19 cellular contexts compared by ENCODE assay signal in genomic region chr17:8391711-8392110, GRCh38. TPM values are rescaled to one million over a fixed set of nuclear protein-coding genes. Genes with fewer than 3 reads are reported as not detected.
DNase-seq lines count a peak whose midpoint lies in the region; ATAC-seq lines count a peak whose summit lies in the region.
"Had no signal": no experiment of that assay in that cellular context is flagged by ENCODE, and none has a peak within 500 bp of the region (broad histone marks: within the 10 kb centered on the region; RNA-seq: fewer than 3 reads in every experiment).

No MANE protein-coding gene starts in this region.

- H3K27ac ChIP-seq in SJCRH30, result no peak overlapping the region
- H3K27ac ChIP-seq: neutrophil, VCaP had no signal

- no peak overlapping the region for H3K4me3 ChIP-seq in H7 (ENCODE audit: insufficient read depth, low read depth, low read length)
- H3K4me3 ChIP-seq in SJCRH30, result no peak overlapping the region
- H3K4me3 ChIP-seq: skin epidermis had no signal

- no peaks in the 10 kb centered on the region for H3K27me3 ChIP-seq in H7 (ENCODE audit: control insufficient read depth, insufficient read depth, low read length)
- H3K27me3 ChIP-seq in SJCRH30, result no peaks in the 10 kb centered on the region

- H3K36me3 ChIP-seq in H7 (replicated peaks; ENCODE audit: control insufficient read depth, insufficient read depth, low read length) (no peaks in the 10 kb centered on the region), SJCRH30 (no peaks in the 10 kb centered on the region)
- H3K36me3 ChIP-seq: neutrophil had no signal

- DNase-seq in A172 (ENCODE audit: low spot score), result peak; percentile 54
- peak; percentile 56 for DNase-seq in H7
- peak; percentile 32 to 38 for DNase-seq in SJCRH30
- DNase-seq in glomerular visceral epithelial cell (ENCODE audit: extremely low spot score), result peak; percentile 24
- DNase-seq in H4 (ENCODE audit: low spot score), result no peak
- no peak for DNase-seq in NCI-H510A treated with DMSO at 0.1 percent for 48 hours (lab: John Stamatoyannopoulos, UW)
- DNase-seq in NCI-H524 (lab: John Stamatoyannopoulos, UW), result no peak
- DNase-seq: activated CD8-positive, alpha-beta T cell treated with anti-CD3 and anti-CD28 coated beads for 36 hours; central memory CD4-positive, alpha-beta T cell; effector memory CD8-positive, alpha-beta T cell; HCEC 1CT; NCI-H1105; NCI-H2227 treated with DMSO at 0.1 percent for 48 hours had no signal

- ATAC-seq in GM19467 (IDR thresholded peaks at IDR 0.05; ENCODE audit: unreplicated experiment), result no peak
- ATAC-seq: activated CD8-positive, alpha-beta T cell treated with anti-CD3 and anti-CD28 coated beads for 36 hours; effector memory CD8-positive, alpha-beta T cell had no signal

- peaks cover 4% of the 10 kb centered on the region for H3K4me1 ChIP-seq in SJCRH30

- no peaks in the 10 kb centered on the region for H3K9me3 ChIP-seq in SJCRH30 (replicated peaks)
- H3K9me3 ChIP-seq: neutrophil had no signal

RNA-seq across cellular contexts. Expression of gene RNF222, which starts 5.9 kb away (rescaled TPM):
- total RNA-seq in A172 (2014; rRNA removed; shearing (Covaris generic)), result not detected in 2 replicates
- not detected in 2 replicates for total RNA-seq in H7 (2014; rRNA removed; shearing (Covaris generic))
- total RNA-seq in SJCRH30 (2014; rRNA removed; shearing (Covaris generic)), result not detected in 2 replicates
- not detected in 2 replicates for total RNA-seq in H4 (2014; rRNA removed; shearing (Covaris generic))
- total RNA-seq: activated T-helper 1 cell treated with anti-CD3 and anti-CD28 coated beads, Interleukin-12 subunit alpha, Interleukin-12 subunit beta, Interleukin-2, Interleukin-4 antibody, amounts not matched to agents 30 ng/mL and 10 ng/mL and 1 ng/mL, durations not matched to agents 14 hours and 24 hours and 36 hours; mesothelial cell of epicardium had no signal

RNA-seq across cellular contexts. Expression of gene RPL26, which starts 8.7 kb away (rescaled TPM):
- 4,408 and 5,921 TPM in 2 replicates for total RNA-seq in A172 (2014; rRNA removed; shearing (Covaris generic))
- 1,833 and 2,305 TPM in 2 replicates for total RNA-seq in H7 (2014; rRNA removed; shearing (Covaris generic))
- total RNA-seq in SJCRH30 (2014; rRNA removed; shearing (Covaris generic)), result 3,054 and 3,660 TPM in 2 replicates
- total RNA-seq in H4 (2014; rRNA removed; shearing (Covaris generic)), result 2,934 and 3,123 TPM in 2 replicates

RNA-seq across cellular contexts. Expression of gene NDEL1, which starts 44.0 kb away (rescaled TPM):
- 38.4 and 48.0 TPM in 2 replicates for total RNA-seq in A172 (2014; rRNA removed; shearing (Covaris generic))
- 18.6 and 32.8 TPM in 2 replicates for total RNA-seq in H7 (2014; rRNA removed; shearing (Covaris generic))
- total RNA-seq in SJCRH30 (2014; rRNA removed; shearing (Covaris generic)), result 20.5 and 23.0 TPM in 2 replicates
- 16.1 and 31.8 TPM in 2 replicates for total RNA-seq in H4 (2014; rRNA removed; shearing (Covaris generic))

RNA-seq across cellular contexts. Expression of gene ODF4, which starts 52.1 kb away (rescaled TPM):
- total RNA-seq in A172 (2014; rRNA removed; shearing (Covaris generic)), result not detected in 2 replicates
- total RNA-seq in H7 (2014; rRNA removed; shearing (Covaris generic)), result not detected in 2 replicates
- not detected in 2 replicates for total RNA-seq in SJCRH30 (2014; rRNA removed; shearing (Covaris generic))
- not detected in 2 replicates for total RNA-seq in H4 (2014; rRNA removed; shearing (Covaris generic))
- total RNA-seq: activated CD8-positive, alpha-beta T cell treated with anti-CD3 and anti-CD28 coated beads for 36 hours; activated T-helper 1 cell treated with anti-CD3 and anti-CD28 coated beads, Interleukin-12 subunit alpha, Interleukin-12 subunit beta, Interleukin-2, Interleukin-4 antibody, amounts not matched to agents 30 ng/mL and 10 ng/mL and 1 ng/mL, durations not matched to agents 14 hours and 24 hours and 36 hours; mesothelial cell of epicardium had no signal

Comparison
In these comparisons a context has a peak if more than half of its experiments do, and no peak if none do; other contexts are left out.
1. DNase-seq: peak in A172 (single experiment), H7 (single experiment), SJCRH30 (2 of 2) and glomerular visceral epithelial cell (single experiment); none in H4 (single experiment), NCI-H510A treated with DMSO at 0.1 percent for 48 hours (single experiment) and NCI-H524 (0 of 2).